16 cellular contexts compared by ENCODE assay signal in the genomic region with DNA sequence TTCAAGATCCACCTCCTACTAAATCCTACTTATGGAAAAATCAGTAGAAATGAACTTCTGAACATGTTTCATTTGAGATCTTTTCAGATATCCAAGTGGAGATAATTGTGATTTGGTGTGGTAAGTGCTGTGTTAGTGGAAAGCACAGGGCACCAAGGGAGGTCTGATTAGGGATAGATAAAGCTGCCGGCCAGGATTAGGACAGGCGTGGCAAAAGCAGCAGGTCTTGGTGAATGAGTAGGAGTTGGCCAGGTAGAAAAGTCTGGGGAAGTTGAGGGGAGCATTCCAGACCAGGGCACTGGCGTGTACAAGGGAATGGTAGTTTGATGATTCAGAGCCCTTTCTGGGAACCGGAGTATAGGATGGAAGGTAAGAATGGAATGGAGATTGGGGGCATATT. TPM values are rescaled to one million over a fixed set of nuclear protein-coding genes. Genes with fewer than 3 reads are reported as not detected.
DNase-seq lines count a peak whose midpoint lies in the region; ATAC-seq and TF ChIP-seq lines count a peak whose summit lies in the region.
"Had no signal": no experiment of that assay in that cellular context is flagged by ENCODE, and none has a peak within 500 bp of the region (broad histone marks: within the 10 kb centered on the region; RNA-seq: fewer than 3 reads in every experiment).

No MANE protein-coding gene starts in this region.

- peaks cover 19% of the 10 kb centered on the region for H3K79me2 ChIP-seq in Karpas-422 (ENCODE audit: low read length)

- 88 to 92% (median 90%) methylated on average over 4 of the region's 4 CpGs for WGBS in psoas muscle, 3 donors

- H3K27me3 ChIP-seq in Karpas-422 (ENCODE audit: low read length), result no peaks in the 10 kb centered on the region
- H3K27me3 ChIP-seq in psoas muscle (ENCODE audit: insufficient read depth in 3 of 3, low read length in 2 of 3), result no peaks in the 10 kb centered on the region
- H3K27me3 ChIP-seq: tibial nerve had no signal

- H3K36me3 Mint-ChIP-seq in activated CD4-positive, alpha-beta T cell treated with anti-CD3 and anti-CD28 coated beads, Interleukin-2, amount 10 ng/mL, durations not matched to agents 7 days and 5 days (ENCODE audit: low read depth), result peaks cover 22% of the 10 kb centered on the region
- peaks cover 23% of the 10 kb centered on the region for H3K36me3 Mint-ChIP-seq in activated naive CD8-positive, alpha-beta T cell treated with anti-CD3 and anti-CD28 coated beads for 36 hours

- peak overlapping the region; percentile 96 for H3K27ac Mint-ChIP-seq in activated CD4-positive, alpha-beta T cell treated with anti-CD3 and anti-CD28 coated beads, Interleukin-2, amount 10 ng/mL, durations not matched to agents 7 days and 5 days
- peak overlapping the region; percentile 30 for H3K27ac Mint-ChIP-seq in activated naive CD8-positive, alpha-beta T cell treated with anti-CD3 and anti-CD28 coated beads for 36 hours
- H3K27ac Mint-ChIP-seq: HFFc6 had no signal

- peak overlapping the region; percentile 90; the same call in 1 of the 2 replicates for H3K27ac ChIP-seq in Karpas-422 (ENCODE audit: low read length)
- H3K27ac ChIP-seq in psoas muscle, result peak overlapping the region; percentile 91

- peaks cover 46% of the 10 kb centered on the region for H3K4me1 Mint-ChIP-seq in activated CD4-positive, alpha-beta T cell treated with anti-CD3 and anti-CD28 coated beads, Interleukin-2, amount 10 ng/mL, durations not matched to agents 7 days and 5 days
- H3K4me1 Mint-ChIP-seq in activated naive CD8-positive, alpha-beta T cell treated with anti-CD3 and anti-CD28 coated beads for 36 hours, result peaks cover 35% of the 10 kb centered on the region

- no peak for ATAC-seq in psoas muscle
- ATAC-seq: A549, Right ventricle myocardium inferior had no signal

- H3K9me3 ChIP-seq in Karpas-422 (ENCODE audit: low read length) (no peaks in the 10 kb centered on the region), psoas muscle (no peaks in the 10 kb centered on the region)
- H3K9me3 ChIP-seq: A549, tibial nerve had no signal

- CTCF ChIA-PET in activated CD4-positive, alpha-beta T cell treated with anti-CD3 and anti-CD28 coated beads, Interleukin-2, amount 10 ng/mL, durations not matched to agents 7 days and 5 days (lab: Charles Lee), result interaction anchor here (1.2 kb wide), 1 partner anchor 268 kb away, joined by 3 read pairs; no protein-coding TSS in a partner anchor

- H3K27me3 Mint-ChIP-seq in activated CD4-positive, alpha-beta T cell treated with anti-CD3 and anti-CD28 coated beads, Interleukin-2, amount 10 ng/mL, durations not matched to agents 7 days and 5 days, result no peaks in the 10 kb centered on the region
- H3K27me3 Mint-ChIP-seq in activated naive CD8-positive, alpha-beta T cell treated with anti-CD3 and anti-CD28 coated beads for 36 hours, result no peaks in the 10 kb centered on the region

- no peaks in the 10 kb centered on the region for H3K9me2 ChIP-seq in Karpas-422 (replicated peaks; ENCODE audit: insufficient read depth, low read length)

- H4K20me1 ChIP-seq in Karpas-422 (ENCODE audit: insufficient read depth, low read depth, low read length), result no peaks in the 10 kb centered on the region

- no peaks in the 10 kb centered on the region for H3K9me3 Mint-ChIP-seq in activated CD4-positive, alpha-beta T cell treated with anti-CD3 and anti-CD28 coated beads, Interleukin-2, amount 10 ng/mL, durations not matched to agents 7 days and 5 days
- H3K9me3 Mint-ChIP-seq in activated naive CD8-positive, alpha-beta T cell treated with anti-CD3 and anti-CD28 coated beads for 36 hours, result peaks cover 3% of the 10 kb centered on the region
- H3K9me3 Mint-ChIP-seq: HFFc6 had no signal

- TF ChIP-seq CTCF in psoas muscle (IDR thresholded peaks at IDR 0.05), result no peak

- POLR2A ChIA-PET in activated CD4-positive, alpha-beta T cell treated with anti-CD3 and anti-CD28 coated beads, Interleukin-2, amount 10 ng/mL, durations not matched to agents 7 days and 5 days (lab: Charles Lee), result no interaction called here

- intact Hi-C loops in psoas muscle (cut with DNase I), result loop anchor here (5.0 to 10.0 kb wide), 2 partner anchors 236 to 239 kb away; no protein-coding TSS in a partner anchor

- peak overlapping the region; percentile 88 for H3K4me3 Mint-ChIP-seq in activated CD4-positive, alpha-beta T cell treated with anti-CD3 and anti-CD28 coated beads, Interleukin-2, amount 10 ng/mL, durations not matched to agents 7 days and 5 days
- no peak overlapping the region for H3K4me3 Mint-ChIP-seq in activated naive CD8-positive, alpha-beta T cell treated with anti-CD3 and anti-CD28 coated beads for 36 hours
- H3K4me3 Mint-ChIP-seq: HFFc6 had no signal

- H2AFZ ChIP-seq in Karpas-422 (ENCODE audit: low read length), result no peak overlapping the region

- H3K4me2 ChIP-seq in Karpas-422 (ENCODE audit: low read depth, low read length, poor library complexity, severe bottlenecking), result peak overlapping the region; percentile 90
- H3K4me2 ChIP-seq: smooth muscle cell had no signal

- H3K9ac ChIP-seq in Karpas-422 (ENCODE audit: low read length), result peak overlapping the region; percentile 82

- 0 out of 2 replicates have a peak, but pooled peaks cover 4% of the 10 kb centered on the region for H3K36me3 ChIP-seq in Karpas-422 (ENCODE audit: insufficient read depth, low read length)
- H3K36me3 ChIP-seq in psoas muscle (ENCODE audit: insufficient read depth in 1 of 2, low read depth in 1 of 2), result peaks cover 0 to 5% of the 10 kb centered on the region in 2 donors

- H3K4me1 ChIP-seq in Karpas-422 (ENCODE audit: low read length) (peaks cover 26% of the 10 kb centered on the region), psoas muscle (peaks cover 50% of the 10 kb centered on the region)

- no peak for DNase-seq in activated CD4-positive, alpha-beta T cell treated with anti-CD3 and anti-CD28 coated beads, Interleukin-2, amount 10 ng/mL, durations not matched to agents 7 days and 5 days
- DNase-seq in activated CD4-positive, alpha-beta T cell treated with anti-CD3 and anti-CD28 coated beads, Interleukin-2, amount 50 U/mL, for 4 hours, result no peak
- DNase-seq in Karpas-422 (no peak), psoas muscle (no peak), NCI-H510A (lab: John Stamatoyannopoulos, UW) (no peak), NK-92 (lab: John Stamatoyannopoulos, UW; ENCODE audit: unreplicated experiment) (no peak), DMS 273 treated with DMSO at 0.1 percent for 48 hours (lab: John Stamatoyannopoulos, UW) (no peak)
- no peak for DNase-seq in activated naive CD8-positive, alpha-beta T cell treated with anti-CD3 and anti-CD28 coated beads for 36 hours
- DNase-seq: caudate nucleus, HFFc6, NCI-H1436, NCI-H526 had no signal

- H3K4me3 ChIP-seq in Karpas-422 (ENCODE audit: low read length) (peak overlapping the region; percentile 81), psoas muscle (no peak overlapping the region)
- H3K4me3 ChIP-seq: smooth muscle cell, tibial nerve had no signal

RNA-seq across cellular contexts. Expression of gene AZIN2, which starts 47.8 kb away (rescaled TPM):
- total RNA-seq in activated CD4-positive, alpha-beta T cell treated with anti-CD3 and anti-CD28 coated beads, Interleukin-2, amount 10 ng/mL, durations not matched to agents 7 days and 5 days, result 1 to 10 TPM; 4.1 to 5.5 TPM
- total RNA-seq in Karpas-422 (2014; rRNA removed; shearing (Covaris generic); ENCODE audit: low replicate concordance), result 0.30 and 1.8 TPM in 2 replicates
- total RNA-seq in activated naive CD8-positive, alpha-beta T cell treated with anti-CD3 and anti-CD28 coated beads for 36 hours, result 1 to 10 TPM; 1.8 to 3.6 TPM
- total RNA-seq in psoas muscle, result 1 to 10 TPM in 2 of 4 donors, under 1 TPM in 2; 0.17 to 3.5 (median 1.1) TPM
- 1 to 10 TPM in 1 of 3 donors, under 1 TPM in 2; 0.25 to 1.7 (median 0.61) TPM for polyA plus RNA-seq in psoas muscle

RNA-seq across cellular contexts. Expression of gene TRIM62, which starts 53.1 kb away (rescaled TPM):
- total RNA-seq in activated CD4-positive, alpha-beta T cell treated with anti-CD3 and anti-CD28 coated beads, Interleukin-2, amount 10 ng/mL, durations not matched to agents 7 days and 5 days, result 10 to 100 TPM in 1 of 2 experiments, 1 to 10 TPM in 1; 9.3 to 10.2 TPM
- 9.1 and 18.7 TPM in 2 replicates for total RNA-seq in Karpas-422 (2014; rRNA removed; shearing (Covaris generic); ENCODE audit: low replicate concordance)
- 1 to 10 TPM; 3.4 to 4.5 TPM for total RNA-seq in activated naive CD8-positive, alpha-beta T cell treated with anti-CD3 and anti-CD28 coated beads for 36 hours
- 10 to 100 TPM in 2 of 4 donors, 1 to 10 TPM in 2; 4.3 to 14.2 (median 9.4) TPM for total RNA-seq in psoas muscle
- 1 to 10 TPM; 4.0 to 6.9 (median 4.4) TPM for polyA plus RNA-seq in psoas muscle
